In genomic region chr10:10872035-10872673, GRCh38 we compare ENCODE assay signal across 9 cellular contexts.
DNase-seq lines count a peak whose midpoint lies in the region; ATAC-seq, FAIRE-seq and TF ChIP-seq lines count a peak whose summit lies in the region.
"Had no signal": no experiment of that assay in that cellular context is flagged by ENCODE, and none has a peak within 500 bp of the region (broad histone marks: within the 10 kb centered on the region; RNA-seq: fewer than 3 reads in every experiment).

No MANE protein-coding gene starts in this region.

- CTCF ChIA-PET in PC-9 (lab: Charles Lee), result interaction anchor here (0.6 kb wide), 2 partner anchors 560 to 951 kb away, joined by 3 to 6 read pairs; partner anchors contain the start of gene PROSER2

- no peak for ATAC-seq in effector memory CD8-positive, alpha-beta T cell (replicated peaks)

- TF ChIP-seq POLR2A in vagina (IDR thresholded peaks at IDR 0.05) (no peak), GM12891 (IDR thresholded peaks at IDR 0.05; ENCODE audit: low read depth, low read length) (no peak)

- H2AFZ ChIP-seq in PC-9 (no peak overlapping the region), fibroblast of lung (ENCODE audit: low read length) (no peak overlapping the region)

- DNase-seq in PC-9, result peak; percentile 32 to 70
- DNase-seq in fibroblast of lung (ENCODE audit: low read depth in 2 of 2), result peak; percentile 80 to 98
- DNase-seq in mesothelial cell of epicardium (ENCODE audit: low spot score in 2 of 2, unreplicated experiment in 2 of 2), result no peak
- DNase-seq in vagina (ENCODE audit: extremely low spot score in 2 of 2), result no peak
- no peak for DNase-seq in activated CD4-positive, alpha-beta T cell treated with anti-CD3 and anti-CD28 coated beads, Interleukin-2, amount 50 U/mL, for 1 hour
- no peak for DNase-seq in effector memory CD8-positive, alpha-beta T cell
- DNase-seq in GM12891 (ENCODE audit: insufficient read length, low spot score), result no peak

- H3K9me2 ChIP-seq in PC-9 (ENCODE audit: insufficient read depth), result no peaks in the 10 kb centered on the region

- no peaks in the 10 kb centered on the region for H4K20me1 ChIP-seq in PC-9 (ENCODE audit: insufficient read depth)
- H4K20me1 ChIP-seq in fibroblast of lung (ENCODE audit: control insufficient read depth, extremely low read depth, insufficient read depth, low read length), result no peaks in the 10 kb centered on the region

- no peak for TF ChIP-seq CTCF in PC-9 (conservative IDR thresholded peaks at IDR 0.05)
- TF ChIP-seq CTCF in fibroblast of lung (conservative IDR thresholded peaks at IDR 0.05 in 1 of 2, IDR thresholded peaks at IDR 0.05 in 1 of 2; ENCODE audit: low read depth in 1 of 2, low read length in 2 of 2), result no peak
- TF ChIP-seq CTCF in mesothelial cell of epicardium (IDR thresholded peaks at IDR 0.05; ENCODE audit: unreplicated experiment), result no peak
- TF ChIP-seq CTCF in vagina (IDR thresholded peaks at IDR 0.05), result no peak

- H3K9ac ChIP-seq in fibroblast of lung (ENCODE audit: insufficient read depth, low read length), result no peak overlapping the region
- H3K9ac ChIP-seq: KMS-11 had no signal

- no peaks in the 10 kb centered on the region for H3K9me3 ChIP-seq in PC-9 (ENCODE audit: insufficient read depth, low read depth)
- no peaks in the 10 kb centered on the region for H3K9me3 ChIP-seq in fibroblast of lung (ENCODE audit: control insufficient read depth, insufficient read depth, low read depth, low read length)
- no peaks in the 10 kb centered on the region for H3K9me3 ChIP-seq in vagina
- H3K9me3 ChIP-seq: HAP-1 had no signal

- peak overlapping the region; percentile 88 for H3K27ac Mint-ChIP-seq in mesothelial cell of epicardium
- H3K27ac Mint-ChIP-seq in effector memory CD8-positive, alpha-beta T cell, result no peak overlapping the region

- H3K9me3 Mint-ChIP-seq in mesothelial cell of epicardium, result no peaks in the 10 kb centered on the region
- H3K9me3 Mint-ChIP-seq in effector memory CD8-positive, alpha-beta T cell, result no peaks in the 10 kb centered on the region

- no peak overlapping the region for H3K4me3 ChIP-seq in PC-9
- H3K4me3 ChIP-seq in fibroblast of lung (replicated peaks in 1 of 4; ENCODE audit: control extremely low read depth in 1 of 4, insufficient read depth in 1 of 4, low read depth in 3 of 4, low read length in 4 of 4), result no peak overlapping the region
- no peak overlapping the region for H3K4me3 ChIP-seq in vagina
- H3K4me3 ChIP-seq: HAP-1 had no signal

- H3K4me1 ChIP-seq in PC-9 (replicated peaks; ENCODE audit: insufficient read depth), result no peaks in the 10 kb centered on the region
- H3K4me1 ChIP-seq in fibroblast of lung (ENCODE audit: control insufficient read depth, extremely low read depth, insufficient read depth, low read length), result peaks cover 13% of the 10 kb centered on the region
- peaks cover 18% of the 10 kb centered on the region for H3K4me1 ChIP-seq in vagina
- H3K4me1 ChIP-seq: HAP-1 had no signal

- H3K27me3 Mint-ChIP-seq in mesothelial cell of epicardium (ENCODE audit: low read depth), result peaks cover 30% of the 10 kb centered on the region
- H3K27me3 Mint-ChIP-seq in effector memory CD8-positive, alpha-beta T cell, result peaks cover 55% of the 10 kb centered on the region in 2 donors

- no peak for FAIRE-seq in GM12891 (lab: Jason Lieb, UNC)

- intact Hi-C loops in PC-9 (cut with micrococcal nuclease; ENCODE audit: unreplicated experiment) (loop anchor here (1.0 kb wide), 2 partner anchors 39 to 78 kb away; no protein-coding TSS in a partner anchor), vagina (cut with DNase I) (no loop called here)

- no peaks in the 10 kb centered on the region for H3K36me3 Mint-ChIP-seq in mesothelial cell of epicardium
- no peaks in the 10 kb centered on the region for H3K36me3 Mint-ChIP-seq in effector memory CD8-positive, alpha-beta T cell (ENCODE audit: insufficient read depth)

- no peak overlapping the region for H3K4me3 Mint-ChIP-seq in mesothelial cell of epicardium
- H3K4me3 Mint-ChIP-seq in effector memory CD8-positive, alpha-beta T cell, result no peak overlapping the region

- POLR2A ChIA-PET in PC-9 (lab: Charles Lee; ENCODE audit: unreplicated experiment), result interaction anchor here (0.6 to 0.9 kb wide), 4 partner anchors 78 to 87 kb away, joined by 3 to 9 read pairs (median 6); no protein-coding TSS in a partner anchor

- H3K36me3 ChIP-seq in PC-9 (ENCODE audit: low read depth), result no peaks in the 10 kb centered on the region
- no peaks in the 10 kb centered on the region for H3K36me3 ChIP-seq in fibroblast of lung (ENCODE audit: control insufficient read depth, insufficient read depth, low read length)
- H3K36me3 ChIP-seq in vagina, result no peaks in the 10 kb centered on the region
- H3K36me3 ChIP-seq: HAP-1 had no signal

- H3K79me2 ChIP-seq in PC-9 (ENCODE audit: low read depth) (no peaks in the 10 kb centered on the region), fibroblast of lung (ENCODE audit: control insufficient read depth, insufficient read depth, low read length) (no peaks in the 10 kb centered on the region)

- no TSS peak for BruUV-seq in PC-9 (replicated peaks; lab: Mats Ljungman, UMichigan)

- no peaks in the 10 kb centered on the region for H3F3A ChIP-seq in PC-9 (ENCODE audit: insufficient read depth, low read depth)

- H3K4me1 Mint-ChIP-seq in mesothelial cell of epicardium, result peaks cover 30% of the 10 kb centered on the region
- H3K4me1 Mint-ChIP-seq in effector memory CD8-positive, alpha-beta T cell (ENCODE audit: low read depth in 2 of 2), result no peaks in the 10 kb centered on the region

- H3K4me2 ChIP-seq in PC-9, result no peak overlapping the region
- H3K4me2 ChIP-seq in fibroblast of lung (ENCODE audit: extremely low read depth, insufficient read depth, low read length), result no peak overlapping the region
- H3K4me2 ChIP-seq: KMS-11 had no signal

- H3K27ac ChIP-seq in PC-9 (no peak overlapping the region), fibroblast of lung (ENCODE audit: insufficient read depth, low read length) (peak overlapping the region; percentile 73), vagina (peak overlapping the region; percentile 20)
- H3K27ac ChIP-seq: KMS-11 had no signal

- H3K27me3 ChIP-seq in PC-9 (ENCODE audit: insufficient read depth, low read depth), result no peaks in the 10 kb centered on the region
- H3K27me3 ChIP-seq in fibroblast of lung (ENCODE audit: control insufficient read depth, insufficient read depth, low read length), result no peaks in the 10 kb centered on the region
- H3K27me3 ChIP-seq in vagina, result no peaks in the 10 kb centered on the region

TF ChIP-seq in GM12891, 5 proteins besides CTCF, POLR2A, EP300 and RAD21:
- no peak for TF ChIP-seq TAF1 (IDR thresholded peaks at IDR 0.05; ENCODE audit: low read depth, low read length)
- TF ChIP-seq SPI1 (IDR thresholded peaks at IDR 0.05; ENCODE audit: low read depth, low read length), result no peak
- TF ChIP-seq PAX5 (IDR thresholded peaks at IDR 0.05; ENCODE audit: insufficient read depth, low read length, severe bottlenecking), result no peak
- no peak for TF ChIP-seq POU2F2 (IDR thresholded peaks at IDR 0.05; ENCODE audit: low read depth, low read length)
- no peak for TF ChIP-seq POLR2AphosphoS5 (IDR thresholded peaks at IDR 0.05; ENCODE audit: low read depth, low read length)

Comparison
In these comparisons a context has a peak if more than half of its experiments do, and no peak if none do; other contexts are left out.
1. DNase-seq: peak in PC-9 (2 of 2) and fibroblast of lung (2 of 2); none in mesothelial cell of epicardium (0 of 2), vagina (0 of 2), activated CD4-positive, alpha-beta T cell treated with anti-CD3 and anti-CD28 coated beads, Interleukin-2, amount 50 U/mL, for 1 hour (single experiment), effector memory CD8-positive, alpha-beta T cell (0 of 3) and GM12891 (single experiment).